In genomic region chr16:13436641-13437423, GRCh38 we compare ENCODE assay signal across 10 cellular contexts.
A peak's percentile ranks its signal among the peaks of the same experiment; 100 is the strongest.
DNase-seq lines count a peak whose midpoint lies in the region; ATAC-seq and TF ChIP-seq lines count a peak whose summit lies in the region.
"Had no signal": no experiment of that assay in that cellular context is flagged by ENCODE, and none has a peak within 500 bp of the region (broad histone marks: within the 10 kb centered on the region; RNA-seq: fewer than 3 reads in every experiment).

No MANE protein-coding gene starts in this region.

- H3K9me3 ChIP-seq in stomach: no peaks in the 10 kb centered on the region

- no peak for TF ChIP-seq CTCF in fibroblast of villous mesenchyme (IDR thresholded peaks at IDR 0.05; ENCODE audit: insufficient read depth, low read depth, low read length)
- TF ChIP-seq CTCF in stomach (IDR thresholded peaks at IDR 0.05): no peak

- DNase-seq in GM04504 (ENCODE audit: low read depth) (peak; percentile 13), fibroblast of villous mesenchyme (ENCODE audit: low read depth) (peak; percentile 14), stomach (no peak), NCI-H187 (lab: John Stamatoyannopoulos, UW) (no peak), posterior cingulate gyrus (no peak)
- DNase-seq: left colon had no signal

- TF ChIP-seq POLR2A in stomach (IDR thresholded peaks at IDR 0.05): no peak

- ATAC-seq in GM19397 (IDR thresholded peaks at IDR 0.05; ENCODE audit: unreplicated experiment): peak; percentile 74
- ATAC-seq in HG03378 (IDR thresholded peaks at IDR 0.05; ENCODE audit: unreplicated experiment): peak; percentile 79
- ATAC-seq in GM21447 (IDR thresholded peaks at IDR 0.05; ENCODE audit: unreplicated experiment): no peak
- ATAC-seq: left colon had no signal

- 32 to 47% (median 45%) methylated on average over 8 of the region's 8 CpGs for WGBS in stomach, 5 donors

- no peaks in the 10 kb centered on the region for H3K36me3 ChIP-seq in stomach

- H3K27me3 ChIP-seq in stomach: no peaks in the 10 kb centered on the region

- H3K4me3 ChIP-seq in fibroblast of villous mesenchyme (ENCODE audit: low read depth, low read length) (no peak overlapping the region), stomach (no peak overlapping the region)

- no peak overlapping the region for H3K27ac ChIP-seq in stomach
- H3K27ac ChIP-seq: KMS-11 had no signal

- no peaks in the 10 kb centered on the region for H3K4me1 ChIP-seq in stomach

- intact Hi-C loops in stomach (cut with DNase I; ENCODE audit: low total_unique reads) (no loop called here), posterior cingulate gyrus (cut with DNase I) (no loop called here)

- no peak for TF ChIP-seq EP300 in stomach (IDR thresholded peaks at IDR 0.05)

Comparison
In these comparisons a context has a peak if more than half of its experiments do, and no peak if none do; other contexts are left out.
1. DNase-seq: peak in GM04504 (single experiment) and fibroblast of villous mesenchyme (single experiment); none in stomach (single experiment), NCI-H187 (0 of 2) and posterior cingulate gyrus (0 of 10).